In genomic region chr15:76912430-76912829, GRCh38 we compare ENCODE assay signal across 15 cellular contexts.
"Had no signal": no experiment of that assay in that cellular context is flagged by ENCODE, and none has a peak within 500 bp of the region (broad histone marks: within the 10 kb centered on the region; RNA-seq: fewer than 3 reads in every experiment).

No MANE protein-coding gene starts in this region.

- H3K4me1 Mint-ChIP-seq: natural killer cell, neural crest cell had no signal

- H3K9me3 ChIP-seq: ovary, uterus had no signal

- DNase-seq: erythroblast; foreskin melanocyte; head of caudate nucleus; kidney; natural killer cell; ovary; right cardiac atrium; small intestine; stimulated activated CD4-positive, alpha-beta T cell treated with anti-CD3 and anti-CD28 coated beads, Interleukin-12 subunit alpha, Interleukin-12 subunit beta, amount 100 ng/mL, for 4 hours; stimulated activated naive CD4-positive, alpha-beta T cell treated with Interleukin-2 at 50 U/mL for 16 hours; uterus had no signal

- H3K9me3 Mint-ChIP-seq: dendritic cell treated with granulocyte-macrophage colony-stimulating factor and Interleukin-4, amounts not matched to agents 40 ng/mL and 50 ng/mL, for 4 days; natural killer cell; neural crest cell; type B pancreatic cell had no signal

- H3K4me3 ChIP-seq: hepatocyte, ovary, uterus had no signal

- ATAC-seq: natural killer cell, right cardiac atrium had no signal

- H3K36me3 ChIP-seq: ovary, uterus had no signal

- H3K36me3 Mint-ChIP-seq: natural killer cell, type B pancreatic cell had no signal

- H2AFZ ChIP-seq: hepatocyte had no signal

- H3K79me2 ChIP-seq: hepatocyte had no signal

- H3K27ac Mint-ChIP-seq: dendritic cell treated with granulocyte-macrophage colony-stimulating factor and Interleukin-4, amounts not matched to agents 40 ng/mL and 50 ng/mL, for 4 days; natural killer cell; type B pancreatic cell had no signal

- H3K27ac ChIP-seq: hepatocyte, ovary, uterus had no signal

- H3K27me3 ChIP-seq: hepatocyte, ovary, uterus had no signal

- H3K4me2 ChIP-seq: hepatocyte had no signal

- H3K4me3 Mint-ChIP-seq: dendritic cell treated with granulocyte-macrophage colony-stimulating factor and Interleukin-4, amounts not matched to agents 40 ng/mL and 50 ng/mL, for 4 days; natural killer cell; neural crest cell; type B pancreatic cell had no signal

- H3K4me1 ChIP-seq: uterus had no signal
